ENCODE assay signal across 35 cellular contexts in the genomic region with DNA sequence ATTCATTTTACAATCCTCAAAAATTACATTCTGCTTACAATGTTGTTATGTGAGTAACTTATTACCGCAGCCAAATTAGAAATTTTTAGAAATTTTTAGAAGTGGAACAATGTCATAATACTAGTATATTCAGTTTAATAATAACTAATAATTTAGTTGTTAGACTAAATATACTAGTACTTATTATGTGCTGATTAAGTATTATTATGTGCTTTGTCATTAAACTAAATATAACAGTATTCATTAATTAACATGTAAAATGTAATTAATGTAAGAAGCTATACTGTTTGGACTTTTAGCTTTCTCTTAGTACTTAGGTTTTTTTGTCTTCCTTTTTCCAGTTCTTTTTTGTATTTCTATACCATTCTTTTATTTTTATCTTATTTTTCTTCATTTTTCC.
"Had no signal": no experiment of that assay in that cellular context is flagged by ENCODE, and none has a peak within 500 bp of the region (broad histone marks: within the 10 kb centered on the region; RNA-seq: fewer than 3 reads in every experiment).

No MANE protein-coding gene starts in this region.

- H3K4me3 Mint-ChIP-seq: activated CD4-positive, alpha-beta T cell treated with anti-CD3 and anti-CD28 coated beads, Interleukin-2, amount 10 ng/mL, durations not matched to agents 24 days and 14 days; activated CD8-positive, alpha-beta T cell treated with anti-CD3 and anti-CD28 coated beads for 36 hours; activated naive CD4-positive, alpha-beta T cell treated with anti-CD3 and anti-CD28 coated beads, Interleukin-2, amount 50 U/mL, for 24 hours; activated naive CD8-positive, alpha-beta T cell treated with anti-CD3 and anti-CD28 coated beads, Interleukin-2, amount 10 ng/mL, durations not matched to agents 7 days and 5 days; central memory CD8-positive, alpha-beta T cell; T-cell; T-helper 17 cell had no signal

- H3K9ac ChIP-seq: KMS-11 had no signal

- H3K4me1 Mint-ChIP-seq: activated CD4-positive, alpha-beta T cell treated with anti-CD3 and anti-CD28 coated beads, Interleukin-2, amount 10 ng/mL, durations not matched to agents 24 days and 14 days; activated naive CD4-positive, alpha-beta T cell treated with anti-CD3 and anti-CD28 coated beads, Interleukin-2, amount 50 U/mL, for 24 hours; activated naive CD8-positive, alpha-beta T cell treated with anti-CD3 and anti-CD28 coated beads, Interleukin-2, amount 10 ng/mL, durations not matched to agents 7 days and 5 days; central memory CD8-positive, alpha-beta T cell had no signal

- DNase-seq: activated CD4-positive, alpha-beta T cell treated with anti-CD3 and anti-CD28 coated beads, Interleukin-2, amount 10 ng/mL, durations not matched to agents 24 days and 14 days; activated CD4-positive, alpha-beta T cell treated with anti-CD3 and anti-CD28 coated beads, Interleukin-2, amount 50 U/mL, for 4 hours; activated CD4-positive, CD25-positive, alpha-beta regulatory T cell; activated CD8-positive, alpha-beta T cell treated with anti-CD3 and anti-CD28 coated beads for 36 hours; activated gamma-delta T cell; activated naive CD4-positive, alpha-beta T cell treated with Interleukin-2 at 50 U/mL for 16 hours; activated naive CD8-positive, alpha-beta T cell treated with anti-CD3 and anti-CD28 coated beads, Interleukin-2, amount 10 ng/mL, durations not matched to agents 7 days and 5 days; activated T-cell treated with anti-CD3 and anti-CD28 coated beads, Interleukin-2, amount 50 U/mL, for 1 hour; amygdala; MM.1S; NCI-H1092 treated with DMSO at 0.1 percent for 48 hours; NCI-H1417; NCI-H146; NCI-H187; NCI-H2029 treated with DMSO at 0.1 percent for 48 hours; NCI-H2107; NCI-H2171; NCI-H510A; NCI-H526; NCI-H748 treated with DMSO at 0.1 percent for 48 hours; NK-92 treated with Interleukin-12 subunit alpha and Interleukin-12 subunit beta, amount 100 ng/mL, for 24 hours; PC-3; Peyer's patch; RPMI8226; SHP77 treated with DMSO at 0.1 percent for 48 hours; T-cell; T-helper 17 cell; WERI-Rb-1 had no signal

- H3K27me3 ChIP-seq: ascending aorta, cardiac muscle cell, Peyer's patch had no signal

- H3K9me3 ChIP-seq: ascending aorta, Peyer's patch had no signal

- H3K27ac ChIP-seq: ascending aorta, cardiac muscle cell, KMS-11, Peyer's patch, WERI-Rb-1 had no signal

- H3K4me2 ChIP-seq: KMS-11 had no signal

- ATAC-seq: activated CD8-positive, alpha-beta T cell treated with anti-CD3 and anti-CD28 coated beads for 36 hours; PC-3; SK-N-SH treated with all-trans-retinoic acid at 6 μM for 48 hours; T-cell; T-helper 17 cell had no signal

- H3K27me3 Mint-ChIP-seq: activated CD4-positive, alpha-beta T cell treated with anti-CD3 and anti-CD28 coated beads, Interleukin-2, amount 10 ng/mL, durations not matched to agents 24 days and 14 days; activated CD8-positive, alpha-beta T cell treated with anti-CD3 and anti-CD28 coated beads for 36 hours; activated naive CD4-positive, alpha-beta T cell treated with anti-CD3 and anti-CD28 coated beads, Interleukin-2, amount 50 U/mL, for 24 hours; activated naive CD8-positive, alpha-beta T cell treated with anti-CD3 and anti-CD28 coated beads, Interleukin-2, amount 10 ng/mL, durations not matched to agents 7 days and 5 days; central memory CD8-positive, alpha-beta T cell; T-cell; T-helper 17 cell had no signal

- H3K9me3 Mint-ChIP-seq: activated CD4-positive, alpha-beta T cell treated with anti-CD3 and anti-CD28 coated beads, Interleukin-2, amount 10 ng/mL, durations not matched to agents 24 days and 14 days; activated CD8-positive, alpha-beta T cell treated with anti-CD3 and anti-CD28 coated beads for 36 hours; activated naive CD4-positive, alpha-beta T cell treated with anti-CD3 and anti-CD28 coated beads, Interleukin-2, amount 50 U/mL, for 24 hours; activated naive CD8-positive, alpha-beta T cell treated with anti-CD3 and anti-CD28 coated beads, Interleukin-2, amount 10 ng/mL, durations not matched to agents 7 days and 5 days; activated T-helper 2 cell treated with anti-CD3 and anti-CD28 coated beads, Interferon-gamma antibody, Interleukin-2, Interleukin-4, amounts not matched to agents 10 μg/mL and 5 μg/mL and 100 μg/mL, durations not matched to agents 14 hours and 24 hours and 36 hours; central memory CD8-positive, alpha-beta T cell; T-cell had no signal

- H3K27ac Mint-ChIP-seq: activated CD4-positive, alpha-beta T cell treated with anti-CD3 and anti-CD28 coated beads, Interleukin-2, amount 10 ng/mL, durations not matched to agents 24 days and 14 days; activated CD8-positive, alpha-beta T cell treated with anti-CD3 and anti-CD28 coated beads for 36 hours; activated naive CD4-positive, alpha-beta T cell treated with anti-CD3 and anti-CD28 coated beads, Interleukin-2, amount 50 U/mL, for 24 hours; activated naive CD8-positive, alpha-beta T cell treated with anti-CD3 and anti-CD28 coated beads, Interleukin-2, amount 10 ng/mL, durations not matched to agents 7 days and 5 days; activated T-helper 2 cell treated with anti-CD3 and anti-CD28 coated beads, Interferon-gamma antibody, Interleukin-2, Interleukin-4, amounts not matched to agents 10 μg/mL and 5 μg/mL and 100 μg/mL, durations not matched to agents 14 hours and 24 hours and 36 hours; T-cell had no signal

- H3K4me3 ChIP-seq: ascending aorta, cardiac muscle cell, Peyer's patch had no signal

- H3K4me1 ChIP-seq: ascending aorta, Peyer's patch had no signal
